In genomic region chr19:6589711-6590457, GRCh38 we compare ENCODE assay signal across 11 cellular contexts. TPM values are rescaled to one million over a fixed set of nuclear protein-coding genes. Genes with fewer than 3 reads are reported as not detected.
DNase-seq lines count a peak whose midpoint lies in the region; ATAC-seq and TF ChIP-seq lines count a peak whose summit lies in the region.
"Had no signal": no experiment of that assay in that cellular context is flagged by ENCODE, and none has a peak within 500 bp of the region (broad histone marks: within the 10 kb centered on the region; RNA-seq: fewer than 3 reads in every experiment).

No MANE protein-coding gene starts in this region.

- 0 out of 2 replicates have a peak, but pooled peaks cover 11% of the 10 kb centered on the region for H3F3A ChIP-seq in OCI-LY1 (ENCODE audit: insufficient read depth, low read length)

- H4K20me1 ChIP-seq in OCI-LY1 (ENCODE audit: insufficient read depth, low read length) (no peaks in the 10 kb centered on the region), osteoblast (ENCODE audit: insufficient read depth, low read length) (no peaks in the 10 kb centered on the region)

- ATAC-seq in central memory CD8-positive, alpha-beta T cell (replicated peaks; ENCODE audit: extremely low read depth, poor library complexity, severe bottlenecking): no peak
- ATAC-seq in left ventricle myocardium superior: no peak

- H3K27me3 Mint-ChIP-seq in T-helper 1 cell treated with Interleukin-12 subunit alpha and Interleukin-12 subunit beta and Interleukin-4 antibody, amounts not matched to agents 30 μg/mL and 1 μg/mL, for 36 hours (ENCODE audit: low read depth): peaks cover 38% of the 10 kb centered on the region
- H3K27me3 Mint-ChIP-seq in central memory CD8-positive, alpha-beta T cell: peaks cover 39% of the 10 kb centered on the region

- intact Hi-C loops in left ventricle myocardium superior (cut with micrococcal nuclease): no loop called here

- DNase-seq in T-helper 1 cell: no peak
- no peak for DNase-seq in central memory CD8-positive, alpha-beta T cell (ENCODE audit: low spot score in 2 of 2)
- peak; percentile 78 for DNase-seq in osteoblast (ENCODE audit: insufficient read length, low spot score, missing footprints)
- no peak for DNase-seq in NCI-H2107 (lab: John Stamatoyannopoulos, UW)
- DNase-seq in GM03348 (ENCODE audit: low spot score): no peak
- no peak for DNase-seq in left ventricle myocardium superior
- DNase-seq: 8988T, NCI-H69 had no signal

- H3K4me1 ChIP-seq in OCI-LY1 (ENCODE audit: insufficient read depth, low read length, severe bottlenecking) (peaks cover 56% of the 10 kb centered on the region), osteoblast (ENCODE audit: insufficient read depth, low read length) (peaks cover 4% of the 10 kb centered on the region)

- no peak for TF ChIP-seq CTCF in OCI-LY1 (IDR thresholded peaks at IDR 0.05; ENCODE audit: low read length)
- no peak for TF ChIP-seq CTCF in osteoblast (IDR thresholded peaks at IDR 0.05; ENCODE audit: extremely low read depth, low read depth, low read length)

- H3K27me3 ChIP-seq in OCI-LY1 (ENCODE audit: insufficient read depth, low read length) (no peaks in the 10 kb centered on the region), osteoblast (ENCODE audit: insufficient read depth, low read length) (peaks cover 60% of the 10 kb centered on the region)

- peak overlapping the region; percentile 97 for H3K27ac ChIP-seq in OCI-LY1 (ENCODE audit: low read depth, low read length, poor library complexity, severe bottlenecking)
- no peak overlapping the region for H3K27ac ChIP-seq in osteoblast (ENCODE audit: low read depth, low read length)

- peaks cover 5% of the 10 kb centered on the region; the same call in 1 of the 2 replicates for H3K79me2 ChIP-seq in OCI-LY1 (ENCODE audit: insufficient read depth, low read length)
- H3K79me2 ChIP-seq in osteoblast (ENCODE audit: insufficient read depth, low read length): no peaks in the 10 kb centered on the region

- peak overlapping the region; percentile 76 for H3K27ac Mint-ChIP-seq in T-helper 1 cell treated with Interleukin-12 subunit alpha and Interleukin-12 subunit beta and Interleukin-4 antibody, amounts not matched to agents 30 μg/mL and 1 μg/mL, for 36 hours
- peak overlapping the region; percentile 83 for H3K27ac Mint-ChIP-seq in central memory CD8-positive, alpha-beta T cell (ENCODE audit: low read depth)

- no peaks in the 10 kb centered on the region for H3K9me3 ChIP-seq in OCI-LY1 (ENCODE audit: low read length)
- no peaks in the 10 kb centered on the region for H3K9me3 ChIP-seq in osteoblast (ENCODE audit: low read depth, low read length)

- H3K4me3 Mint-ChIP-seq in T-helper 1 cell treated with Interleukin-12 subunit alpha and Interleukin-12 subunit beta and Interleukin-4 antibody, amounts not matched to agents 30 μg/mL and 1 μg/mL, for 36 hours: peak overlapping the region; percentile 99
- H3K4me3 Mint-ChIP-seq in central memory CD8-positive, alpha-beta T cell: peak overlapping the region; percentile 82

- peak overlapping the region; percentile 99 for H3K9ac ChIP-seq in OCI-LY1 (ENCODE audit: low read length)

- no peaks in the 10 kb centered on the region for H3K9me2 ChIP-seq in OCI-LY1 (ENCODE audit: low read depth, low read length)

- no peaks in the 10 kb centered on the region for H3K9me3 Mint-ChIP-seq in T-helper 1 cell treated with Interleukin-12 subunit alpha and Interleukin-12 subunit beta and Interleukin-4 antibody, amounts not matched to agents 30 μg/mL and 1 μg/mL, for 36 hours
- H3K9me3 Mint-ChIP-seq in central memory CD8-positive, alpha-beta T cell: no peaks in the 10 kb centered on the region

- H2AFZ ChIP-seq in OCI-LY1 (ENCODE audit: low read length): no peak overlapping the region
- H2AFZ ChIP-seq in osteoblast (ENCODE audit: low read length): no peak overlapping the region

- H3K4me3 ChIP-seq in OCI-LY1 (ENCODE audit: low read depth, low read length, poor library complexity, severe bottlenecking) (peak overlapping the region; percentile 91), osteoblast (ENCODE audit: insufficient read depth, low read length) (no peak overlapping the region)

- peaks cover 55% of the 10 kb centered on the region for H3K4me1 Mint-ChIP-seq in T-helper 1 cell treated with Interleukin-12 subunit alpha and Interleukin-12 subunit beta and Interleukin-4 antibody, amounts not matched to agents 30 μg/mL and 1 μg/mL, for 36 hours (ENCODE audit: low read depth)
- H3K4me1 Mint-ChIP-seq in central memory CD8-positive, alpha-beta T cell: peaks cover 52% of the 10 kb centered on the region

- peaks cover 36% of the 10 kb centered on the region for H3K36me3 Mint-ChIP-seq in T-helper 1 cell treated with Interleukin-12 subunit alpha and Interleukin-12 subunit beta and Interleukin-4 antibody, amounts not matched to agents 30 μg/mL and 1 μg/mL, for 36 hours (ENCODE audit: low read depth)
- peaks cover 13% of the 10 kb centered on the region for H3K36me3 Mint-ChIP-seq in central memory CD8-positive, alpha-beta T cell (ENCODE audit: insufficient read depth)

- H3K36me3 ChIP-seq in OCI-LY1 (ENCODE audit: insufficient read depth, low read length): peaks cover 56% of the 10 kb centered on the region
- H3K36me3 ChIP-seq in osteoblast (ENCODE audit: insufficient read depth, low read length): no peaks in the 10 kb centered on the region

- H3K4me2 ChIP-seq in OCI-LY1 (ENCODE audit: low read length) (peak overlapping the region; percentile 79), osteoblast (ENCODE audit: insufficient read depth, low read length) (no peak overlapping the region)

RNA-seq across cellular contexts. Expression of gene CD70, which starts 1.1 kb away (rescaled TPM):
- total RNA-seq in osteoblast (0.29 TPM in 1 of 2 replicates, not detected in the other), left ventricle myocardium superior (not detected)
- total RNA-seq: temporal lobe had no signal

RNA-seq across cellular contexts. Expression of gene TNFSF9, which starts 59.1 kb away (rescaled TPM):
- 12.7 and 16.6 TPM in 2 replicates for total RNA-seq in osteoblast
- 1.0 TPM for total RNA-seq in left ventricle myocardium superior
